Comparison of ENCODE assay signal across 8 cellular contexts in genomic region chr17:34579979-34580684, GRCh38. TPM values are rescaled to one million over a fixed set of nuclear protein-coding genes. Genes with fewer than 3 reads are reported as not detected.
DNase-seq lines count a peak whose midpoint lies in the region; ATAC-seq, FAIRE-seq and TF ChIP-seq lines count a peak whose summit lies in the region.

No MANE protein-coding gene starts in this region.

- no peak overlapping the region for H3K27ac ChIP-seq in A549
- no peak overlapping the region for H3K27ac ChIP-seq in HUES6 (ENCODE audit: low read depth, low read length)
- no peak overlapping the region for H3K27ac ChIP-seq in body of pancreas
- no peak overlapping the region for H3K27ac ChIP-seq in tibial artery

- H3K4me3 Mint-ChIP-seq in activated T-helper 2 cell treated with anti-CD3 and anti-CD28 coated beads, Interferon-gamma antibody, Interleukin-2, Interleukin-4, amounts not matched to agents 10 μg/mL and 5 μg/mL and 100 μg/mL, durations not matched to agents 14 hours and 24 hours and 36 hours (ENCODE audit: low read depth), result no peak overlapping the region

- peaks cover 25% of the 10 kb centered on the region for H3K4me1 ChIP-seq in A549
- peaks cover 28% of the 10 kb centered on the region for H3K4me1 ChIP-seq in HUES6 (ENCODE audit: control insufficient read depth, insufficient read depth, low read length)
- H3K4me1 ChIP-seq in body of pancreas, result peaks cover 36% of the 10 kb centered on the region
- peaks cover 0 to 39% (median 35%) of the 10 kb centered on the region in 4 donors for H3K4me1 ChIP-seq in tibial artery

- H3K27me3 ChIP-seq in HUES6 (ENCODE audit: control insufficient read depth, insufficient read depth, low read length), result peaks cover 100% of the 10 kb centered on the region
- H3K27me3 ChIP-seq in body of pancreas, result peaks cover 5 to 57% of the 10 kb centered on the region in 2 donors
- peaks cover 0 to 98% of the 10 kb centered on the region in 2 donors for H3K27me3 ChIP-seq in tibial artery

- no peak for TF ChIP-seq RAD21 in A549 (conservative IDR thresholded peaks at IDR 0.05 in 1 of 2, IDR thresholded peaks at IDR 0.05 in 1 of 2)

- CTCF ChIA-PET in A549 (lab: Yijun Ruan, JAX), result interaction anchor here (1.0 to 1.9 kb wide), 4 partner anchors 17 to 103 kb away, joined by 3 to 6 read pairs (median 4); no protein-coding TSS in a partner anchor

- WGBS in A549 (ENCODE audit: missing lambda C conversion rate), result 3% methylated on average over 38 of the region's 52 CpGs
- 2% methylated on average over 9 to 51 of the region's 52 CpGs for WGBS in body of pancreas, 2 donors
- WGBS in lower leg skin, 2 donors, result 3 to 4% methylated on average over 24 to 29 of the region's 52 CpGs

- H3K9ac ChIP-seq in HUES6 (ENCODE audit: low read length), result no peak overlapping the region

- no peak for TF ChIP-seq EP300 in A549 (IDR thresholded peaks at IDR 0.05)

- H3K36me3 ChIP-seq in HUES6 (ENCODE audit: control insufficient read depth, insufficient read depth, low read length) (no peaks in the 10 kb centered on the region), body of pancreas (replicated peaks in 1 of 2; ENCODE audit: insufficient read depth in 1 of 2, low read depth in 2 of 2) (no peaks in the 10 kb centered on the region), tibial artery (no peaks in the 10 kb centered on the region)

- TF ChIP-seq CTCF in A549 (IDR thresholded peaks at IDR 0.05) (no peak), body of pancreas (IDR thresholded peaks at IDR 0.05) (no peak), lower leg skin (IDR thresholded peaks at IDR 0.05) (no peak), tibial artery (IDR thresholded peaks at IDR 0.05) (no peak)

- FAIRE-seq in A549 (lab: Jason Lieb, UNC), result no peak

- POLR2A ChIA-PET in A549 (lab: Yijun Ruan, JAX), result interaction anchor here (0.8 kb wide), 1 partner anchor 36 kb away, joined by 3 read pairs; no protein-coding TSS in a partner anchor

- H3K9me3 Mint-ChIP-seq in activated T-helper 2 cell treated with anti-CD3 and anti-CD28 coated beads, Interferon-gamma antibody, Interleukin-2, Interleukin-4, amounts not matched to agents 10 μg/mL and 5 μg/mL and 100 μg/mL, durations not matched to agents 14 hours and 24 hours and 36 hours, result no peaks in the 10 kb centered on the region

- intact Hi-C loops in body of pancreas (cut with DNase I) (no loop called here), lower leg skin (cut with DNase I; ENCODE audit: low total_unique reads) (no loop called here), tibial artery (cut with DNase I; ENCODE audit: low total_unique reads) (no loop called here)
- intact Hi-C loops in activated T-helper 2 cell treated with anti-CD3 and anti-CD28 coated beads, Interferon-gamma antibody, Interleukin-2, Interleukin-4, amounts not matched to agents 10 μg/mL and 5 μg/mL and 100 μg/mL, durations not matched to agents 14 hours and 24 hours and 36 hours (cut with micrococcal nuclease), result loop anchor here (5.0 kb wide), 1 partner anchor 57 kb away; no protein-coding TSS in a partner anchor

- peak; percentile 23 to 43 for DNase-seq in A549 (ENCODE audit: low read depth in 1 of 2, low spot score in 1 of 2)
- DNase-seq in body of pancreas, result peak in 3 of 4 donors; percentile 22 to 50 (median 43)
- DNase-seq in lower leg skin (ENCODE audit: low spot score in 2 of 2), result no peak
- no peak for DNase-seq in tibial artery
- DNase-seq in activated T-helper 2 cell treated with anti-CD3 and anti-CD28 coated beads, Interferon-gamma antibody, Interleukin-2, Interleukin-4, amounts not matched to agents 10 μg/mL and 5 μg/mL and 100 μg/mL, durations not matched to agents 14 hours and 24 hours and 36 hours (ENCODE audit: low spot score), result no peak
- no peak for DNase-seq in NCI-H1436 treated with DMSO at 0.1 percent for 48 hours (lab: John Stamatoyannopoulos, UW)

- peaks cover 77% of the 10 kb centered on the region for H3K27me3 Mint-ChIP-seq in activated T-helper 2 cell treated with anti-CD3 and anti-CD28 coated beads, Interferon-gamma antibody, Interleukin-2, Interleukin-4, amounts not matched to agents 10 μg/mL and 5 μg/mL and 100 μg/mL, durations not matched to agents 14 hours and 24 hours and 36 hours (ENCODE audit: low read depth)

- ATAC-seq in A549 (peak; percentile 49 to 73; a peak in 4 of 6 replicates), body of pancreas (peak; percentile 41), GM21367 (IDR thresholded peaks at IDR 0.05; ENCODE audit: unreplicated experiment) (no peak)

- H3K36me3 Mint-ChIP-seq in activated T-helper 2 cell treated with anti-CD3 and anti-CD28 coated beads, Interferon-gamma antibody, Interleukin-2, Interleukin-4, amounts not matched to agents 10 μg/mL and 5 μg/mL and 100 μg/mL, durations not matched to agents 14 hours and 24 hours and 36 hours (ENCODE audit: low read depth), result no peaks in the 10 kb centered on the region

- peak overlapping the region; percentile 48 for H3K4me3 ChIP-seq in A549
- H3K4me3 ChIP-seq in HUES6 (ENCODE audit: low read depth, low read length), result peak overlapping the region; percentile 56
- peak overlapping the region in 1 of 2 donors; percentile 0 for H3K4me3 ChIP-seq in body of pancreas
- H3K4me3 ChIP-seq in lower leg skin (ENCODE audit: low read depth, poor library complexity, severe bottlenecking), result peak overlapping the region; percentile 23
- peak overlapping the region; percentile 49 to 70 for H3K4me3 ChIP-seq in tibial artery

- H3K9me3 ChIP-seq in A549 (no peaks in the 10 kb centered on the region), HUES6 (ENCODE audit: control insufficient read depth, insufficient read depth, low read depth, low read length) (peaks cover 3% of the 10 kb centered on the region; the same call in 1 of the 2 replicates), body of pancreas (no peaks in the 10 kb centered on the region), tibial artery (no peaks in the 10 kb centered on the region)

- peaks cover 5% of the 10 kb centered on the region for H3K4me1 Mint-ChIP-seq in activated T-helper 2 cell treated with anti-CD3 and anti-CD28 coated beads, Interferon-gamma antibody, Interleukin-2, Interleukin-4, amounts not matched to agents 10 μg/mL and 5 μg/mL and 100 μg/mL, durations not matched to agents 14 hours and 24 hours and 36 hours (ENCODE audit: low read depth)

- peak overlapping the region; percentile 86 for H3K4me2 ChIP-seq in A549

- H3K27ac Mint-ChIP-seq in activated T-helper 2 cell treated with anti-CD3 and anti-CD28 coated beads, Interferon-gamma antibody, Interleukin-2, Interleukin-4, amounts not matched to agents 10 μg/mL and 5 μg/mL and 100 μg/mL, durations not matched to agents 14 hours and 24 hours and 36 hours, result no peak overlapping the region

- TF ChIP-seq POLR2A in A549 (IDR thresholded peaks at IDR 0.05; ENCODE audit: low read length) (no peak), body of pancreas (IDR thresholded peaks at IDR 0.05) (no peak), lower leg skin (IDR thresholded peaks at IDR 0.05) (no peak)

TF ChIP-seq in A549, 52 proteins besides CTCF, POLR2A, EP300 and RAD21:
- TF ChIP-seq ZSCAN20 (CRISPR knock-in tag; IDR thresholded peaks at IDR 0.05), result no peak
- TF ChIP-seq ZC3H11A (IDR thresholded peaks at IDR 0.05), result no peak
TF ChIP-seq in A549: peak in this region for 0.

RNA-seq across cellular contexts. Expression of gene TMEM132E, which starts 0.8 kb away (rescaled TPM):
- polyA plus RNA-seq in A549 (2011; rRNA removed), result not detected in 2 replicates
- polyA plus RNA-seq in A549 (2012; cell fraction: cytosol; rRNA removed), result not detected in 2 replicates
- not detected in 2 replicates for polyA plus RNA-seq in A549 (2012; cell fraction: nucleus; rRNA removed)
- not detected in 3 replicates for polyA plus RNA-seq in A549 (2017; fragmentation: RNase III; extraction: RNeasy Plus Mini Kit Qiagen cat#74134 plus additional on column Dnase treatment)
- polyA minus RNA-seq in A549 (2011; rRNA and poly(A)+ RNA removed), result 0.05 TPM in 1 of 2 replicates, not detected in the other
- not detected for total RNA-seq in body of pancreas
- under 1 TPM in 1 of 4 donors, not detected in 3; 0.10 TPM for total RNA-seq in lower leg skin
- not detected in 2 replicates for total RNA-seq in activated T-helper 2 cell treated with anti-CD3 and anti-CD28 coated beads, Interferon-gamma antibody, Interleukin-2, Interleukin-4, amounts not matched to agents 10 μg/mL and 5 μg/mL and 100 μg/mL, durations not matched to agents 14 hours and 24 hours and 36 hours

Comparison
In these comparisons a context has a peak if more than half of its experiments do, and no peak if none do; other contexts are left out.
1. DNase-seq: peak in A549 (2 of 2) and body of pancreas (3 of 4); none in lower leg skin (0 of 2), tibial artery (0 of 2), activated T-helper 2 cell treated with anti-CD3 and anti-CD28 coated beads, Interferon-gamma antibody, Interleukin-2, Interleukin-4, amounts not matched to agents 10 μg/mL and 5 μg/mL and 100 μg/mL, durations not matched to agents 14 hours and 24 hours and 36 hours (single experiment) and NCI-H1436 treated with DMSO at 0.1 percent for 48 hours (single experiment).